26 cellular contexts compared by ENCODE assay signal in genomic region chr19:7907122-7907521, GRCh38. TPM values are rescaled to one million over a fixed set of nuclear protein-coding genes. Genes with fewer than 3 reads are reported as not detected.
DNase-seq lines count a peak whose midpoint lies in the region; ATAC-seq, FAIRE-seq and TF ChIP-seq lines count a peak whose summit lies in the region.
"Had no signal": no experiment of that assay in that cellular context is flagged by ENCODE, and none has a peak within 500 bp of the region (broad histone marks: within the 10 kb centered on the region; RNA-seq: fewer than 3 reads in every experiment).

No MANE protein-coding gene starts in this region.

- no peak overlapping the region for H3K9ac ChIP-seq in HepG2 (ENCODE audit: insufficient read depth, low read depth, low read length)

- H3K4me1 Mint-ChIP-seq in chondrocyte (ENCODE audit: low read depth) = peaks cover 27% of the 10 kb centered on the region

- whole genome bisulfite sequencing in HepG2 (ENCODE audit: low lambda C conversion rate) = 97% methylated on average over 18 of the region's 19 CpGs
- 96% methylated on average over 6 of the region's 19 CpGs for WGBS in right lobe of liver (ENCODE audit: insufficient coverage, low coverage, low lambda C conversion rate, missing lambda C conversion rate)
- WGBS in ovary, 3 donors = 87 to 89% (median 88%) methylated on average over 19 of the region's 19 CpGs

- no peak for FAIRE-seq in HepG2 (lab: Jason Lieb, UNC)

- H3K27ac ChIP-seq in HepG2 (ENCODE audit: extremely low read length, insufficient read depth, low read length) = no peak overlapping the region
- H3K27ac ChIP-seq in right lobe of liver = no peak overlapping the region
- H3K27ac ChIP-seq in ovary = no peak overlapping the region
- H3K27ac ChIP-seq: epithelial cell of prostate, left lung, Peyer's patch, suprapubic skin, uterus had no signal

- H3K4me3 ChIP-seq in HepG2 (replicated peaks in 1 of 3; ENCODE audit: insufficient read depth in 1 of 3, low read depth in 2 of 3, low read length in 3 of 3) (no peak overlapping the region), right lobe of liver (no peak overlapping the region), ovary (no peak overlapping the region)
- H3K4me3 ChIP-seq: left lung, MG63, Peyer's patch, suprapubic skin, uterus had no signal

- H3K4me3 Mint-ChIP-seq in chondrocyte (ENCODE audit: unreplicated experiment) = no peak overlapping the region
- H3K4me3 Mint-ChIP-seq: activated CD4-positive, alpha-beta T cell treated with anti-CD3 and anti-CD28 coated beads for 36 hours; activated naive CD4-positive, alpha-beta T cell treated with anti-CD3 and anti-CD28 coated beads, Interleukin-2, amount 10 ng/mL, durations not matched to agents 7 days and 5 days; activated T-cell treated with anti-CD3 and anti-CD28 coated beads, Interleukin-2, amount 50 U/mL, for 4 hours had no signal

- TF ChIP-seq EP300 in HepG2 (IDR thresholded peaks at IDR 0.05; ENCODE audit: low read depth in 2 of 2, low read length in 2 of 2) = no peak
- no peak for TF ChIP-seq EP300 in HepG2 (CRISPR knock-in tag; IDR thresholded peaks at IDR 0.05; ENCODE audit: borderline replicate concordance)
- no peak for TF ChIP-seq EP300 in ovary (IDR thresholded peaks at IDR 0.05)

- no peaks in the 10 kb centered on the region for H3K9me3 Mint-ChIP-seq in chondrocyte (ENCODE audit: low read depth)
- H3K9me3 Mint-ChIP-seq: activated naive CD4-positive, alpha-beta T cell treated with anti-CD3 and anti-CD28 coated beads, Interleukin-2, amount 10 ng/mL, durations not matched to agents 7 days and 5 days; activated T-cell treated with anti-CD3 and anti-CD28 coated beads, Interleukin-2, amount 50 U/mL, for 4 hours had no signal

- CTCF ChIA-PET in HepG2 (lab: Yijun Ruan, JAX; ENCODE audit: low intra/inter-chr PET ratio, low total read pairs) = no interaction called here

- H3K36me3 ChIP-seq in HepG2 (replicated peaks in 1 of 2; ENCODE audit: control insufficient read depth in 1 of 2, insufficient read depth in 2 of 2, low read length in 2 of 2) = peaks cover 4 to 27% of the 10 kb centered on the region in 2 experiments; a peak in 4 of 5 replicates
- H3K36me3 ChIP-seq in right lobe of liver = peaks cover 0 to 21% (median 7%) of the 10 kb centered on the region in 4 donors
- no peaks in the 10 kb centered on the region for H3K36me3 ChIP-seq in ovary
- H3K36me3 ChIP-seq: uterus had no signal

- no peak for ATAC-seq in HepG2
- ATAC-seq in right lobe of liver = no peak
- no peak for ATAC-seq in GM21786 (IDR thresholded peaks at IDR 0.05; ENCODE audit: unreplicated experiment)
- ATAC-seq in GM18511 (IDR thresholded peaks at IDR 0.05; ENCODE audit: unreplicated experiment) = no peak
- ATAC-seq: activated CD4-positive, alpha-beta T cell treated with anti-CD3 and anti-CD28 coated beads for 36 hours; activated T-cell treated with anti-CD3 and anti-CD28 coated beads, Interleukin-2, amount 50 U/mL, for 4 hours; left lung had no signal

- TF ChIP-seq POLR2A in HepG2 (IDR thresholded peaks at IDR 0.05; ENCODE audit: insufficient read depth in 1 of 2, low read depth in 2 of 2, low read length in 2 of 2) = peak in 1 of 2 experiments; percentile 35; a peak in 2 of 4 replicates
- TF ChIP-seq POLR2A in right lobe of liver (IDR thresholded peaks at IDR 0.05) = no peak
- no peak for TF ChIP-seq POLR2A in ovary (IDR thresholded peaks at IDR 0.05)

- no peak overlapping the region for H3K4me2 ChIP-seq in HepG2 (ENCODE audit: low read depth, low read length)

- POLR2A ChIA-PET in HepG2 (lab: Yijun Ruan, JAX) = interaction anchor here (1.0 to 3.4 kb wide), 3 partner anchors 9 to 38 kb away, joined by 3 to 24 read pairs (median 3); partner anchors contain the start of gene SNAPC2

- no peak for TF ChIP-seq RAD21 in HepG2 (CRISPR knock-in tag; IDR thresholded peaks at IDR 0.05)

- H3K27me3 ChIP-seq in HepG2 (ENCODE audit: control insufficient read depth in 1 of 2, insufficient read depth in 2 of 2, low read length in 2 of 2) (no peaks in the 10 kb centered on the region; a peak in 1 of 5 replicates), right lobe of liver (no peaks in the 10 kb centered on the region), ovary (no peaks in the 10 kb centered on the region)
- H3K27me3 ChIP-seq: left lung, MG63, Peyer's patch, suprapubic skin, uterus had no signal

- H4K20me1 ChIP-seq in HepG2 (ENCODE audit: insufficient read depth, low read length) = peaks cover 13% of the 10 kb centered on the region; the same call in 1 of the 2 replicates

- in situ Hi-C loops in HepG2 (cut with HindIII; ENCODE audit: extremely low pct_ligation_motif_present, low pct_unique_long_range_greater_than_20kb) = no loop called here

- no peak for TF ChIP-seq CTCF in HepG2 (CRISPR knock-in tag; IDR thresholded peaks at IDR 0.05)
- TF ChIP-seq CTCF in right lobe of liver (IDR thresholded peaks at IDR 0.05) = no peak
- no peak for TF ChIP-seq CTCF in chondrocyte (IDR thresholded peaks at IDR 0.05)
- TF ChIP-seq CTCF in ovary (IDR thresholded peaks at IDR 0.05) = no peak

- H2AFZ ChIP-seq in HepG2 (ENCODE audit: low read length) = no peak overlapping the region

- H3K27ac Mint-ChIP-seq in chondrocyte (ENCODE audit: unreplicated experiment) = no peak overlapping the region
- H3K27ac Mint-ChIP-seq: activated CD4-positive, alpha-beta T cell treated with anti-CD3 and anti-CD28 coated beads for 36 hours; activated naive CD4-positive, alpha-beta T cell treated with anti-CD3 and anti-CD28 coated beads, Interleukin-2, amount 10 ng/mL, durations not matched to agents 7 days and 5 days had no signal

- DNase-seq in HepG2 (ENCODE audit: low spot score) (no peak), right lobe of liver (no peak), chondrocyte (ENCODE audit: low spot score) (peak; percentile 82), ovary (peak in 3 of 5 donors; percentile 19 to 34 (median 24))
- DNase-seq: activated CD4-positive, alpha-beta T cell treated with anti-CD3 and anti-CD28 coated beads for 36 hours; activated CD8-positive, alpha-beta memory T cell treated with anti-CD3 and anti-CD28 coated beads for 24 hours; activated naive CD4-positive, alpha-beta T cell treated with anti-CD3 and anti-CD28 coated beads, Interleukin-2, amount 10 ng/mL, durations not matched to agents 7 days and 5 days; activated T-cell treated with anti-CD3 and anti-CD28 coated beads, Interleukin-2, amount 50 U/mL, for 4 hours; anterior cingulate cortex; central memory CD4-positive, alpha-beta T cell; GOT3; IMR-90; MG63; NCI-H1417 treated with DMSO at 0.1 percent for 48 hours; NCI-H2107; NCI-H510A; Peyer's patch; stimulated activated CD4-positive, alpha-beta T cell treated with anti-CD3 and anti-CD28 coated beads, Interleukin-1b, Interleukin-23, amount 100 ng/mL, for 48 hours; uterus had no signal

- H3K4me1 ChIP-seq in HepG2 (ENCODE audit: insufficient read depth, low read length) (peaks cover 33% of the 10 kb centered on the region), right lobe of liver (peaks cover 0 to 16% (median 4%) of the 10 kb centered on the region in 4 donors), ovary (ENCODE audit: insufficient read depth) (peaks cover 13% of the 10 kb centered on the region)

- peaks cover 10% of the 10 kb centered on the region for H3K36me3 Mint-ChIP-seq in chondrocyte (ENCODE audit: low read depth)

- H3K79me2 ChIP-seq in HepG2 (ENCODE audit: insufficient read depth, low read length) = peaks cover 29% of the 10 kb centered on the region

- intact Hi-C loops in HepG2 (cut with micrococcal nuclease; ENCODE audit: unreplicated experiment) = no loop called here
- intact Hi-C loops in right lobe of liver (cut with DNase I) = loop anchor here (5.0 to 10.0 kb wide), 2 partner anchors 52 to 60 kb away; no protein-coding TSS in a partner anchor
- intact Hi-C loops in ovary (cut with DNase I) = no loop called here

- H3K9me3 ChIP-seq in HepG2 (ENCODE audit: low read length) = no peaks in the 10 kb centered on the region
- no peaks in the 10 kb centered on the region for H3K9me3 ChIP-seq in right lobe of liver
- no peaks in the 10 kb centered on the region for H3K9me3 ChIP-seq in ovary
- H3K9me3 ChIP-seq: left lung, MG63, Peyer's patch, suprapubic skin, uterus had no signal

- no TSS peak for BruUV-seq in HepG2 (replicated peaks; lab: Mats Ljungman, UMichigan)

- no peaks in the 10 kb centered on the region for H3K27me3 Mint-ChIP-seq in chondrocyte (ENCODE audit: low read depth)
- H3K27me3 Mint-ChIP-seq: activated CD4-positive, alpha-beta T cell treated with anti-CD3 and anti-CD28 coated beads for 36 hours had no signal

RNA-seq across cellular contexts. Expression of gene MAP2K7, which starts 3.4 kb away (rescaled TPM):
- total RNA-seq in HepG2 (2016; rRNA removed; fragmentation: Illumina TruSeq; extraction: Trizol) (8.7 and 10.8 TPM in 2 replicates), right lobe of liver (10 to 100 TPM in 5 of 6 experiments, 1 to 10 TPM in 1; 9.7 to 22.1 (median 15.6) TPM), chondrocyte (24.4 to 27.5 TPM (median 25.7 TPM) in 3 replicates), ovary (10 to 100 TPM in 5 of 7 donors, 1 to 10 TPM in 2; 9.2 to 35.5 (median 26.3) TPM)
- total RNA-seq in HepG2 (2016; cell fraction: cytosol; rRNA removed; fragmentation: Illumina TruSeq; extraction: Trizol; ENCODE audit: low read depth) = 3.9 and 4.1 TPM in 2 replicates
- 7.6 and 11.7 TPM in 2 replicates for total RNA-seq in HepG2 (2016; cell fraction: insoluble cytoplasmic fraction; rRNA removed; fragmentation: Illumina TruSeq; extraction: Trizol)
- total RNA-seq in HepG2 (2016; cell fraction: membrane; rRNA removed; fragmentation: Illumina TruSeq; extraction: Trizol) = 11.5 and 13.1 TPM in 2 replicates
- 8.3 and 8.5 TPM in 2 replicates for total RNA-seq in HepG2 (2016; cell fraction: nucleus; rRNA removed; fragmentation: Illumina TruSeq; extraction: Trizol)
- polyA plus RNA-seq in HepG2 (2011; rRNA removed) (9.0 and 14.8 TPM in 2 replicates), ovary (10 to 100 TPM in 1 of 2 donors, 1 to 10 TPM in 1; 6.3 to 32.2 TPM)
- 8.8 and 11.2 TPM in 2 replicates for polyA plus RNA-seq in HepG2 (2011; cell fraction: cytosol; rRNA removed)
- 42.0 and 50.6 TPM in 2 replicates for polyA plus RNA-seq in HepG2 (2011; cell fraction: nucleus; rRNA removed)
- 17.3 and 19.9 TPM in 2 replicates for polyA plus RNA-seq in HepG2 (2012)
- polyA plus RNA-seq in HepG2 (2016; cell fraction: cytosol; fragmentation: Illumina TruSeq; extraction: Trizol; ENCODE audit: low read depth) = 3.9 and 4.4 TPM in 2 replicates
- 10.5 and 15.1 TPM in 2 replicates for polyA plus RNA-seq in HepG2 (2016; cell fraction: insoluble cytoplasmic fraction; fragmentation: Illumina TruSeq; extraction: Trizol; ENCODE audit: low read depth)
- polyA plus RNA-seq in HepG2 (2016; cell fraction: membrane; fragmentation: Illumina TruSeq; extraction: Trizol; ENCODE audit: low read depth) = 8.5 and 10.6 TPM in 2 replicates
- 25.7 and 31.5 TPM in 2 replicates for polyA plus RNA-seq in HepG2 (2016; cell fraction: nucleus; fragmentation: Illumina TruSeq; extraction: Trizol; ENCODE audit: insufficient read depth, low read depth)
- 17.6 and 23.5 TPM in 2 replicates for polyA minus RNA-seq in HepG2 (2011; rRNA and poly(A)+ RNA removed; ENCODE audit: low replicate concordance)
- polyA minus RNA-seq in HepG2 (2011; cell fraction: cytosol; rRNA and poly(A)+ RNA removed) = 10.0 and 13.0 TPM in 2 replicates
- 11.2 and 11.7 TPM in 2 replicates for polyA minus RNA-seq in HepG2 (2011; cell fraction: nucleus; rRNA and poly(A)+ RNA removed)

RNA-seq across cellular contexts. Expression of gene TGFBR3L, which starts 7.5 kb away (rescaled TPM):
- 0.83 and 1.0 TPM in 2 replicates for total RNA-seq in HepG2 (2016; rRNA removed; fragmentation: Illumina TruSeq; extraction: Trizol)
- 3.2 and 3.7 TPM in 2 replicates for total RNA-seq in HepG2 (2016; cell fraction: cytosol; rRNA removed; fragmentation: Illumina TruSeq; extraction: Trizol; ENCODE audit: low read depth)
- 0.56 and 1.1 TPM in 2 replicates for total RNA-seq in HepG2 (2016; cell fraction: insoluble cytoplasmic fraction; rRNA removed; fragmentation: Illumina TruSeq; extraction: Trizol)
- total RNA-seq in HepG2 (2016; cell fraction: membrane; rRNA removed; fragmentation: Illumina TruSeq; extraction: Trizol) = 1.6 and 2.1 TPM in 2 replicates
- 0.81 TPM in 1 of 2 replicates, not detected in the other for total RNA-seq in HepG2 (2016; cell fraction: nucleus; rRNA removed; fragmentation: Illumina TruSeq; extraction: Trizol)
- 0.14 and 0.20 TPM in 2 replicates for polyA plus RNA-seq in HepG2 (2011; rRNA removed)
- 0.25 and 0.55 TPM in 2 replicates for polyA plus RNA-seq in HepG2 (2011; cell fraction: cytosol; rRNA removed)
- 1.0 and 1.6 TPM in 2 replicates for polyA plus RNA-seq in HepG2 (2011; cell fraction: nucleus; rRNA removed)
- polyA plus RNA-seq in HepG2 (2012) = 0.25 and 0.69 TPM in 2 replicates
- polyA plus RNA-seq in HepG2 (2016; cell fraction: cytosol; fragmentation: Illumina TruSeq; extraction: Trizol; ENCODE audit: low read depth) = 7.2 and 8.1 TPM in 2 replicates
- 0.49 and 1.4 TPM in 2 replicates for polyA plus RNA-seq in HepG2 (2016; cell fraction: insoluble cytoplasmic fraction; fragmentation: Illumina TruSeq; extraction: Trizol; ENCODE audit: low read depth)
- polyA plus RNA-seq in HepG2 (2016; cell fraction: membrane; fragmentation: Illumina TruSeq; extraction: Trizol; ENCODE audit: low read depth) = 4.1 and 4.2 TPM in 2 replicates
- polyA plus RNA-seq in HepG2 (2016; cell fraction: nucleus; fragmentation: Illumina TruSeq; extraction: Trizol; ENCODE audit: insufficient read depth, low read depth) = 0.90 and 1.3 TPM in 2 replicates
- polyA minus RNA-seq in HepG2 (2011; rRNA and poly(A)+ RNA removed; ENCODE audit: low replicate concordance) = 0.30 and 1.5 TPM in 2 replicates
- polyA minus RNA-seq in HepG2 (2011; cell fraction: cytosol; rRNA and poly(A)+ RNA removed) = not detected in 2 replicates
- not detected in 2 replicates for polyA minus RNA-seq in HepG2 (2011; cell fraction: nucleus; rRNA and poly(A)+ RNA removed)
- total RNA-seq in right lobe of liver = 1 to 10 TPM in 3 of 6 experiments, under 1 TPM in 3; 0.42 to 2.9 (median 1.3) TPM
- total RNA-seq in chondrocyte = 8.1 to 11.6 TPM (median 11.2 TPM) in 3 replicates
- 1 to 10 TPM in 2 of 7 donors, not detected in 5; 1.0 to 6.9 TPM for total RNA-seq in ovary
- polyA plus RNA-seq in ovary = under 1 TPM in 1 of 2 donors, not detected in 1; 0.18 TPM
- total RNA-seq: IMR-90, Peyer's patch, SK-MEL-5, suprapubic skin had no signal

RNA-seq across cellular contexts. Expression of gene SNAPC2, which starts 13.0 kb away (rescaled TPM):
- 9.5 and 10.2 TPM in 2 replicates for total RNA-seq in HepG2 (2016; rRNA removed; fragmentation: Illumina TruSeq; extraction: Trizol)
- 3.3 and 4.0 TPM in 2 replicates for total RNA-seq in HepG2 (2016; cell fraction: cytosol; rRNA removed; fragmentation: Illumina TruSeq; extraction: Trizol; ENCODE audit: low read depth)
- total RNA-seq in HepG2 (2016; cell fraction: insoluble cytoplasmic fraction; rRNA removed; fragmentation: Illumina TruSeq; extraction: Trizol) = 8.2 and 10.9 TPM in 2 replicates
- total RNA-seq in HepG2 (2016; cell fraction: membrane; rRNA removed; fragmentation: Illumina TruSeq; extraction: Trizol) = 6.9 and 7.4 TPM in 2 replicates
- total RNA-seq in HepG2 (2016; cell fraction: nucleus; rRNA removed; fragmentation: Illumina TruSeq; extraction: Trizol) = 3.7 and 5.2 TPM in 2 replicates
- 12.7 and 14.9 TPM in 2 replicates for polyA plus RNA-seq in HepG2 (2011; rRNA removed)
- polyA plus RNA-seq in HepG2 (2011; cell fraction: cytosol; rRNA removed) = 8.4 and 15.7 TPM in 2 replicates
- polyA plus RNA-seq in HepG2 (2011; cell fraction: nucleus; rRNA removed) = 12.8 and 13.8 TPM in 2 replicates
- 11.7 and 16.4 TPM in 2 replicates for polyA plus RNA-seq in HepG2 (2012)
- 3.7 and 4.1 TPM in 2 replicates for polyA plus RNA-seq in HepG2 (2016; cell fraction: cytosol; fragmentation: Illumina TruSeq; extraction: Trizol; ENCODE audit: low read depth)
- polyA plus RNA-seq in HepG2 (2016; cell fraction: insoluble cytoplasmic fraction; fragmentation: Illumina TruSeq; extraction: Trizol; ENCODE audit: low read depth) = 11.2 and 15.9 TPM in 2 replicates
- 6.9 and 8.4 TPM in 2 replicates for polyA plus RNA-seq in HepG2 (2016; cell fraction: membrane; fragmentation: Illumina TruSeq; extraction: Trizol; ENCODE audit: low read depth)
- 13.1 and 13.7 TPM in 2 replicates for polyA plus RNA-seq in HepG2 (2016; cell fraction: nucleus; fragmentation: Illumina TruSeq; extraction: Trizol; ENCODE audit: insufficient read depth, low read depth)
- 8.5 and 12.6 TPM in 2 replicates for polyA minus RNA-seq in HepG2 (2011; rRNA and poly(A)+ RNA removed; ENCODE audit: low replicate concordance)
- 7.2 and 7.8 TPM in 2 replicates for polyA minus RNA-seq in HepG2 (2011; cell fraction: cytosol; rRNA and poly(A)+ RNA removed)
- 1.7 and 4.4 TPM in 2 replicates for polyA minus RNA-seq in HepG2 (2011; cell fraction: nucleus; rRNA and poly(A)+ RNA removed)
- 1 to 10 TPM; 3.5 to 7.8 (median 5.2) TPM for total RNA-seq in right lobe of liver
- total RNA-seq in chondrocyte = 17.1 to 27.9 TPM (median 26.4 TPM) in 3 replicates
- 10 to 100 TPM in 6 of 7 donors, 1 to 10 TPM in 1; 8.8 to 26.6 (median 16.3) TPM for total RNA-seq in ovary
- 10 to 100 TPM in 1 of 2 donors, 1 to 10 TPM in 1; 1.8 to 19.8 TPM for polyA plus RNA-seq in ovary

RNA-seq across cellular contexts. Expression of gene LRRC8E, which starts 18.8 kb away (rescaled TPM):
- total RNA-seq in HepG2 (2016; rRNA removed; fragmentation: Illumina TruSeq; extraction: Trizol) = 4.0 and 8.0 TPM in 2 replicates
- 0.97 and 1.0 TPM in 2 replicates for total RNA-seq in HepG2 (2016; cell fraction: cytosol; rRNA removed; fragmentation: Illumina TruSeq; extraction: Trizol; ENCODE audit: low read depth)
- 4.0 and 9.1 TPM in 2 replicates for total RNA-seq in HepG2 (2016; cell fraction: insoluble cytoplasmic fraction; rRNA removed; fragmentation: Illumina TruSeq; extraction: Trizol)
- 2.2 and 3.4 TPM in 2 replicates for total RNA-seq in HepG2 (2016; cell fraction: membrane; rRNA removed; fragmentation: Illumina TruSeq; extraction: Trizol)
- total RNA-seq in HepG2 (2016; cell fraction: nucleus; rRNA removed; fragmentation: Illumina TruSeq; extraction: Trizol) = 7.5 and 8.2 TPM in 2 replicates
- 10.3 and 14.6 TPM in 2 replicates for polyA plus RNA-seq in HepG2 (2011; rRNA removed)
- 6.6 and 7.8 TPM in 2 replicates for polyA plus RNA-seq in HepG2 (2011; cell fraction: cytosol; rRNA removed)
- 7.6 and 8.4 TPM in 2 replicates for polyA plus RNA-seq in HepG2 (2011; cell fraction: nucleus; rRNA removed)
- polyA plus RNA-seq in HepG2 (2012) = 10.1 and 12.0 TPM in 2 replicates
- polyA plus RNA-seq in HepG2 (2016; cell fraction: cytosol; fragmentation: Illumina TruSeq; extraction: Trizol; ENCODE audit: low read depth) = 0.41 and 0.42 TPM in 2 replicates
- 2.8 and 3.6 TPM in 2 replicates for polyA plus RNA-seq in HepG2 (2016; cell fraction: insoluble cytoplasmic fraction; fragmentation: Illumina TruSeq; extraction: Trizol; ENCODE audit: low read depth)
- 0.65 and 1.00 TPM in 2 replicates for polyA plus RNA-seq in HepG2 (2016; cell fraction: membrane; fragmentation: Illumina TruSeq; extraction: Trizol; ENCODE audit: low read depth)
- 8.0 and 10.3 TPM in 2 replicates for polyA plus RNA-seq in HepG2 (2016; cell fraction: nucleus; fragmentation: Illumina TruSeq; extraction: Trizol; ENCODE audit: insufficient read depth, low read depth)
- polyA minus RNA-seq in HepG2 (2011; rRNA and poly(A)+ RNA removed; ENCODE audit: low replicate concordance) = 13.5 and 26.2 TPM in 2 replicates
- 10.5 and 13.4 TPM in 2 replicates for polyA minus RNA-seq in HepG2 (2011; cell fraction: cytosol; rRNA and poly(A)+ RNA removed)
- 5.5 and 7.0 TPM in 2 replicates for polyA minus RNA-seq in HepG2 (2011; cell fraction: nucleus; rRNA and poly(A)+ RNA removed)
- 1 to 10 TPM; 1.5 to 9.6 (median 3.5) TPM for total RNA-seq in right lobe of liver
- 1.9 to 6.9 TPM (median 4.8 TPM) in 3 replicates for total RNA-seq in chondrocyte
- total RNA-seq in ovary = 1 to 10 TPM in 1 of 7 donors, under 1 TPM in 4, not detected in 2; 0.10 to 2.1 (median 0.72) TPM
- polyA plus RNA-seq in ovary = under 1 TPM; 0.13 to 0.97 TPM
- total RNA-seq: activated CD4-positive, alpha-beta T cell treated with anti-CD3 and anti-CD28 coated beads for 36 hours; T-helper 1 cell treated with Interleukin-12 subunit alpha and Interleukin-12 subunit beta and Interleukin-4 antibody, amounts not matched to agents 30 ng/mL and 1 ng/mL, for 36 hours had no signal

RNA-seq across cellular contexts. Expression of gene CTXN1, which starts 18.8 kb away (rescaled TPM):
- 0.11 and 0.36 TPM in 2 replicates for total RNA-seq in HepG2 (2016; rRNA removed; fragmentation: Illumina TruSeq; extraction: Trizol)
- 0.35 and 0.71 TPM in 2 replicates for total RNA-seq in HepG2 (2016; cell fraction: cytosol; rRNA removed; fragmentation: Illumina TruSeq; extraction: Trizol; ENCODE audit: low read depth)
- total RNA-seq in HepG2 (2016; cell fraction: insoluble cytoplasmic fraction; rRNA removed; fragmentation: Illumina TruSeq; extraction: Trizol) = 0.15 and 0.26 TPM in 2 replicates
- total RNA-seq in HepG2 (2016; cell fraction: membrane; rRNA removed; fragmentation: Illumina TruSeq; extraction: Trizol) = 0.71 and 0.83 TPM in 2 replicates
- total RNA-seq in HepG2 (2016; cell fraction: nucleus; rRNA removed; fragmentation: Illumina TruSeq; extraction: Trizol) = not detected in 2 replicates
- polyA plus RNA-seq in HepG2 (2011; rRNA removed) = 0.12 TPM in 1 of 2 replicates, not detected in the other
- polyA plus RNA-seq in HepG2 (2011; cell fraction: cytosol; rRNA removed) = 0.09 and 0.27 TPM in 2 replicates
- 0.13 and 0.17 TPM in 2 replicates for polyA plus RNA-seq in HepG2 (2011; cell fraction: nucleus; rRNA removed)
- not detected in 2 replicates for polyA plus RNA-seq in HepG2 (2012)
- 4.0 and 4.4 TPM in 2 replicates for polyA plus RNA-seq in HepG2 (2016; cell fraction: cytosol; fragmentation: Illumina TruSeq; extraction: Trizol; ENCODE audit: low read depth)
- polyA plus RNA-seq in HepG2 (2016; cell fraction: insoluble cytoplasmic fraction; fragmentation: Illumina TruSeq; extraction: Trizol; ENCODE audit: low read depth) = 1.2 and 1.6 TPM in 2 replicates
- polyA plus RNA-seq in HepG2 (2016; cell fraction: membrane; fragmentation: Illumina TruSeq; extraction: Trizol; ENCODE audit: low read depth) = 3.9 and 4.4 TPM in 2 replicates
- polyA plus RNA-seq in HepG2 (2016; cell fraction: nucleus; fragmentation: Illumina TruSeq; extraction: Trizol; ENCODE audit: insufficient read depth, low read depth) = 0.75 and 1.4 TPM in 2 replicates
- 0.12 and 1.4 TPM in 2 replicates for polyA minus RNA-seq in HepG2 (2011; rRNA and poly(A)+ RNA removed; ENCODE audit: low replicate concordance)
- 0.62 TPM in 1 of 2 replicates, not detected in the other for polyA minus RNA-seq in HepG2 (2011; cell fraction: cytosol; rRNA and poly(A)+ RNA removed)
- polyA minus RNA-seq in HepG2 (2011; cell fraction: nucleus; rRNA and poly(A)+ RNA removed) = 0.39 TPM in 1 of 2 replicates, not detected in the other
- total RNA-seq in right lobe of liver = under 1 TPM in 2 of 6 experiments, not detected in 4; 0.18 to 0.49 TPM
- total RNA-seq in chondrocyte = 21.8 to 41.5 TPM (median 36.0 TPM) in 3 replicates
- 10 to 100 TPM in 2 of 7 donors, 1 to 10 TPM in 5; 1.4 to 99.7 (median 6.1) TPM for total RNA-seq in ovary
- polyA plus RNA-seq in ovary = 1 to 10 TPM in 1 of 2 donors, not detected in 1; 3.3 TPM
- total RNA-seq: T-helper 1 cell treated with Interleukin-12 subunit alpha and Interleukin-12 subunit beta and Interleukin-4 antibody, amounts not matched to agents 30 ng/mL and 1 ng/mL, for 36 hours had no signal

Comparison
In these comparisons a context has a peak if more than half of its experiments do, and no peak if none do; other contexts are left out.
1. intact Hi-C loops: an anchor here in right lobe of liver (5.0 to 10.0 kb wide); none called in HepG2 and ovary.
2. DNase-seq: peak in chondrocyte (single experiment) and ovary (3 of 5); none in HepG2 (single experiment) and right lobe of liver (0 of 3).